In genomic region chr9:734831-735511, GRCh38 we compare ENCODE assay signal across 9 cellular contexts.
DNase-seq lines count a peak whose midpoint lies in the region; ATAC-seq, FAIRE-seq and TF ChIP-seq lines count a peak whose summit lies in the region.
"Had no signal": no experiment of that assay in that cellular context is flagged by ENCODE, and none has a peak within 500 bp of the region (broad histone marks: within the 10 kb centered on the region; RNA-seq: fewer than 3 reads in every experiment).

No MANE protein-coding gene starts in this region.

- H3K9ac ChIP-seq in rectal smooth muscle tissue (ENCODE audit: low read length): no peak overlapping the region

- POLR2A ChIA-PET in BJ (lab: Charles Lee): no interaction called here

- ATAC-seq in left ventricle myocardium superior (peak; percentile 45), GM18502 (IDR thresholded peaks at IDR 0.05; ENCODE audit: poor library complexity, unreplicated experiment) (no peak)

- FAIRE-seq in GM12891 (lab: Jason Lieb, UNC): no peak
- no peak for FAIRE-seq in GM12892 (lab: Jason Lieb, UNC)

- DNase-seq in BJ (ENCODE audit: low read depth) (peak; percentile 83), astrocyte of the spinal cord (ENCODE audit: low read depth, low spot score) (peak; percentile 96), left ventricle myocardium superior (no peak), GM12891 (ENCODE audit: insufficient read length, low spot score) (no peak), GM12892 (ENCODE audit: insufficient read length) (no peak)
- DNase-seq in activated CD4-positive, CD25-positive, alpha-beta regulatory T cell treated with anti-CD3 and anti-CD28 coated beads, Interleukin-2, amount 50 U/mL, for 72 hours: no peak
- DNase-seq: NCI-H1105 had no signal

- H3K4me1 ChIP-seq in rectal smooth muscle tissue (ENCODE audit: control insufficient read depth, insufficient read depth, low read length): peaks cover 37% of the 10 kb centered on the region

- no peaks in the 10 kb centered on the region for H3K27me3 ChIP-seq in BJ (ENCODE audit: control insufficient read depth, insufficient read depth, low read length)
- no peaks in the 10 kb centered on the region for H3K27me3 ChIP-seq in rectal smooth muscle tissue (ENCODE audit: control insufficient read depth, insufficient read depth, low read length)

- TF ChIP-seq POLR2A in GM12891 (IDR thresholded peaks at IDR 0.05; ENCODE audit: low read depth, low read length) (no peak), GM12892 (IDR thresholded peaks at IDR 0.05; ENCODE audit: low read depth, low read length) (no peak)

- intact Hi-C loops in left ventricle myocardium superior (cut with micrococcal nuclease): no loop called here

- TF ChIP-seq CTCF in BJ (IDR thresholded peaks at IDR 0.05; ENCODE audit: insufficient read depth, low read depth, low read length) (no peak), astrocyte of the spinal cord (IDR thresholded peaks at IDR 0.05; ENCODE audit: low read depth, low read length) (no peak)

- peak overlapping the region; percentile 81 for H3K27ac ChIP-seq in rectal smooth muscle tissue (ENCODE audit: low read depth, low read length)

- H3K4me3 ChIP-seq in BJ (ENCODE audit: low read depth, low read length): no peak overlapping the region
- no peak overlapping the region for H3K4me3 ChIP-seq in astrocyte of the spinal cord (ENCODE audit: low read depth, low read length)
- no peak overlapping the region for H3K4me3 ChIP-seq in rectal smooth muscle tissue (ENCODE audit: low read length)

- in situ Hi-C loops in astrocyte of the spinal cord (cut with HindIII; ENCODE audit: low sequenced_read_pairs): no loop called here

- H3K36me3 ChIP-seq in BJ (ENCODE audit: control insufficient read depth, insufficient read depth, low read length) (peaks cover 6% of the 10 kb centered on the region), rectal smooth muscle tissue (ENCODE audit: control insufficient read depth, insufficient read depth, low read length) (no peaks in the 10 kb centered on the region)

- CTCF ChIA-PET in BJ (lab: Yijun Ruan, JAX): interaction anchor here (1.7 to 1.8 kb wide), 2 partner anchors 15 to 121 kb away, joined by 4 to 5 read pairs; no protein-coding TSS in a partner anchor

TF ChIP-seq in GM12891, 5 proteins besides CTCF, POLR2A, EP300 and RAD21:
- no peak for TF ChIP-seq SPI1 (IDR thresholded peaks at IDR 0.05; ENCODE audit: low read depth, low read length)
- TF ChIP-seq PAX5 (IDR thresholded peaks at IDR 0.05; ENCODE audit: insufficient read depth, low read length, severe bottlenecking): no peak
- TF ChIP-seq POLR2AphosphoS5 (IDR thresholded peaks at IDR 0.05; ENCODE audit: low read depth, low read length): no peak
- TF ChIP-seq POU2F2 (IDR thresholded peaks at IDR 0.05; ENCODE audit: low read depth, low read length): no peak
- no peak for TF ChIP-seq TAF1 (IDR thresholded peaks at IDR 0.05; ENCODE audit: low read depth, low read length)

Comparison
In these comparisons a context has a peak if more than half of its experiments do, and no peak if none do; other contexts are left out.
1. DNase-seq: peak in BJ (single experiment) and astrocyte of the spinal cord (single experiment); none in left ventricle myocardium superior (single experiment), GM12891 (single experiment), activated CD4-positive, CD25-positive, alpha-beta regulatory T cell treated with anti-CD3 and anti-CD28 coated beads, Interleukin-2, amount 50 U/mL, for 72 hours (single experiment) and GM12892 (single experiment).